In genomic region chr1:81619156-81619555, GRCh38 we compare ENCODE assay signal across 18 cellular contexts.
"Had no signal": no experiment of that assay in that cellular context is flagged by ENCODE, and none has a peak within 500 bp of the region (broad histone marks: within the 10 kb centered on the region; RNA-seq: fewer than 3 reads in every experiment).

No MANE protein-coding gene starts in this region.

- H3K27me3 ChIP-seq: left lung, neutrophil, pancreas, right lobe of liver, stomach, thyroid gland had no signal

- H3K4me3 ChIP-seq: dorsolateral prefrontal cortex, left lung, pancreas, right lobe of liver, smooth muscle cell, stomach, thyroid gland had no signal

- H3K27ac ChIP-seq: dorsolateral prefrontal cortex, left lung, neutrophil, pancreas, right lobe of liver, stomach, thyroid gland had no signal

- H3K9me3 ChIP-seq: neutrophil, pancreas, right lobe of liver, stomach, thyroid gland had no signal

- H3K4me1 ChIP-seq: left lung, pancreas, right lobe of liver, stomach had no signal

- H3K36me3 ChIP-seq: left lung, neutrophil, pancreas, right lobe of liver, stomach, thyroid gland had no signal

- DNase-seq: dorsolateral prefrontal cortex; effector CD4-positive, alpha-beta T cell; head of caudate nucleus; left lung; mesenchymal stem cell; midbrain; naive thymus-derived CD8-positive, alpha-beta T cell; nephron progenitor cell; pancreas; right lobe of liver; stimulated activated CD4-positive, alpha-beta T cell treated with anti-CD3 and anti-CD28 coated beads, Interleukin-2, amount 100 ng/mL, for 24 hours; stimulated activated CD4-positive, alpha-beta T cell treated with anti-CD3 and anti-CD28 coated beads, Interleukin-4, amount 100 ng/mL, for 24 hours; stimulated activated naive CD4-positive, alpha-beta T cell treated with Interleukin-2 at 50 U/mL for 16 hours; stomach; thyroid gland; trophoblast cell had no signal
